ENCODE assay signal across 14 cellular contexts in the genomic region with DNA sequence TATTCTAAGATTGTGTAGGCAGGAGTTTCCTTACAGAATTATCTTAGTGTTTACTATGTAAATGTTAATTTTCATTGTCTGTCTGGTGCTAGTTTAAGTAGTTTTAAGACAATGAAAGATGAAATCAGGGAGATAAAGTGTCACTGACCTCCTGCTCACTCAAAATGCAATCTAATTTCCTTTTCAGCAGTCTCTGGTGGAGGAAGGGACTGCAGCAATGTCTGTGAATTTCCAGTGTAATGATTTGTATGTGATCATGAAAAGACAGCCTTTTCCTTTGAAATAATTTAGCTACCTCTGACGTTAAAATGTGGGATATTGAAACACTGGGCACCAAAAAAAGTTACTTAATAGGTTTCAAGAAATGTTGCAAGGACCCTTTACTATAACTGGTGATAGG.
"Had no signal": no experiment of that assay in that cellular context is flagged by ENCODE, and none has a peak within 500 bp of the region (broad histone marks: within the 10 kb centered on the region; RNA-seq: fewer than 3 reads in every experiment).

No MANE protein-coding gene starts in this region.

- H3K27ac Mint-ChIP-seq: activated CD8-positive, alpha-beta T cell treated with anti-CD3 and anti-CD28 coated beads for 36 hours; activated naive CD8-positive, alpha-beta T cell treated with anti-CD3 and anti-CD28 coated beads, Interleukin-2, amount 50 U/mL, for 24 hours; activated T-cell treated with anti-CD3 and anti-CD28 coated beads, Interleukin-2, amount 50 U/mL, for 72 hours; effector memory CD8-positive, alpha-beta T cell; immature natural killer cell; stimulated activated effector memory CD8-positive, alpha-beta T cell treated with anti-CD3 and anti-CD28 coated beads, Interleukin-12 subunit alpha, Interleukin-12 subunit beta, amount 100 ng/mL, for 72 hours had no signal

- H3K4me3 ChIP-seq: right atrium auricular region, transverse colon had no signal

- H3K27me3 Mint-ChIP-seq: activated CD8-positive, alpha-beta T cell treated with anti-CD3 and anti-CD28 coated beads for 36 hours; activated naive CD8-positive, alpha-beta T cell treated with anti-CD3 and anti-CD28 coated beads, Interleukin-2, amount 50 U/mL, for 24 hours; effector memory CD8-positive, alpha-beta T cell had no signal

- ATAC-seq: activated CD8-positive, alpha-beta T cell treated with anti-CD3 and anti-CD28 coated beads for 36 hours; activated naive CD8-positive, alpha-beta T cell treated with anti-CD3 and anti-CD28 coated beads, Interleukin-2, amount 50 U/mL, for 24 hours; activated T-cell treated with anti-CD3 and anti-CD28 coated beads, Interleukin-2, amount 50 U/mL, for 72 hours; effector memory CD8-positive, alpha-beta T cell; stimulated activated effector memory CD8-positive, alpha-beta T cell treated with anti-CD3 and anti-CD28 coated beads, Interleukin-12 subunit alpha, Interleukin-12 subunit beta, amount 100 ng/mL, for 72 hours had no signal

- H3K36me3 ChIP-seq: right atrium auricular region, transverse colon had no signal

- H3K36me3 Mint-ChIP-seq: immature natural killer cell; stimulated activated effector memory CD8-positive, alpha-beta T cell treated with anti-CD3 and anti-CD28 coated beads, Interleukin-12 subunit alpha, Interleukin-12 subunit beta, amount 100 ng/mL, for 72 hours had no signal

- H3K4me1 Mint-ChIP-seq: activated naive CD8-positive, alpha-beta T cell treated with anti-CD3 and anti-CD28 coated beads, Interleukin-2, amount 50 U/mL, for 24 hours; immature natural killer cell; stimulated activated effector memory CD8-positive, alpha-beta T cell treated with anti-CD3 and anti-CD28 coated beads, Interleukin-12 subunit alpha, Interleukin-12 subunit beta, amount 100 ng/mL, for 72 hours had no signal

- DNase-seq: activated CD8-positive, alpha-beta memory T cell treated with anti-CD3 and anti-CD28 coated beads, Interleukin-2, amount 50 U/mL, for 4 hours; activated CD8-positive, alpha-beta T cell treated with anti-CD3 and anti-CD28 coated beads for 36 hours; activated naive CD8-positive, alpha-beta T cell treated with anti-CD3 and anti-CD28 coated beads, Interleukin-2, amount 50 U/mL, for 24 hours; activated T-cell treated with anti-CD3 and anti-CD28 coated beads, Interleukin-2, amount 50 U/mL, for 72 hours; central memory CD4-positive, alpha-beta T cell; effector memory CD8-positive, alpha-beta T cell; immature natural killer cell; posterior cingulate gyrus; SIG-M5; T1000; transverse colon had no signal

- H3K9me3 ChIP-seq: right atrium auricular region, transverse colon had no signal

- H3K27me3 ChIP-seq: right atrium auricular region, transverse colon had no signal

- H3K27ac ChIP-seq: right atrium auricular region, transverse colon had no signal

- H3K4me3 Mint-ChIP-seq: activated CD8-positive, alpha-beta T cell treated with anti-CD3 and anti-CD28 coated beads for 36 hours; activated naive CD8-positive, alpha-beta T cell treated with anti-CD3 and anti-CD28 coated beads, Interleukin-2, amount 50 U/mL, for 24 hours; activated T-cell treated with anti-CD3 and anti-CD28 coated beads, Interleukin-2, amount 50 U/mL, for 72 hours; effector memory CD8-positive, alpha-beta T cell; immature natural killer cell; neural crest cell; stimulated activated effector memory CD8-positive, alpha-beta T cell treated with anti-CD3 and anti-CD28 coated beads, Interleukin-12 subunit alpha, Interleukin-12 subunit beta, amount 100 ng/mL, for 72 hours had no signal

- H3K4me1 ChIP-seq: right atrium auricular region, transverse colon had no signal
